18 cellular contexts compared by ENCODE assay signal in genomic region chr1:172957491-172957890, GRCh38.
DNase-seq lines count a peak whose midpoint lies in the region; ATAC-seq and TF ChIP-seq lines count a peak whose summit lies in the region.
"Had no signal": no experiment of that assay in that cellular context is flagged by ENCODE, and none has a peak within 500 bp of the region (broad histone marks: within the 10 kb centered on the region; RNA-seq: fewer than 3 reads in every experiment).

No MANE protein-coding gene starts in this region.

- H3K36me3 ChIP-seq in SK-N-SH (replicated peaks in 1 of 2; ENCODE audit: control insufficient read depth in 1 of 2, insufficient read depth in 2 of 2, low read length in 1 of 2) (no peaks in the 10 kb centered on the region), A673 (ENCODE audit: insufficient read depth, low read length, poor library complexity, severe bottlenecking) (no peaks in the 10 kb centered on the region)

- H3K9me2 ChIP-seq in SK-N-SH: no peaks in the 10 kb centered on the region

- POLR2A ChIA-PET in SK-N-SH (lab: Yijun Ruan, JAX) (no interaction called here), A673 (lab: Charles Lee; ENCODE audit: low non-redundant PET) (no interaction called here)

- no peak overlapping the region for H3K4me3 ChIP-seq in SK-N-SH (ENCODE audit: low read depth in 2 of 2, low read length in 1 of 2)
- no peak overlapping the region for H3K4me3 ChIP-seq in A673 (ENCODE audit: low read depth, low read length, poor library complexity, severe bottlenecking)
- H3K4me3 ChIP-seq: GM23248 had no signal

- peaks cover 12% of the 10 kb centered on the region for H3F3A ChIP-seq in SK-N-SH (replicated peaks; ENCODE audit: insufficient read depth)

- ATAC-seq in SK-N-SH treated with all-trans-retinoic acid at 6 μM for 48 hours: no peak
- no peak for ATAC-seq in GM18909 (IDR thresholded peaks at IDR 0.05; ENCODE audit: poor library complexity, unreplicated experiment)

- no peaks in the 10 kb centered on the region for H3K79me2 ChIP-seq in SK-N-SH (ENCODE audit: insufficient read depth)

- no TSS peak for BruUV-seq in A673 (replicated peaks; lab: Mats Ljungman, UMichigan)

- H3K27me3 ChIP-seq in SK-N-SH (ENCODE audit: insufficient read depth): no peaks in the 10 kb centered on the region
- H3K27me3 ChIP-seq in A673 (replicated peaks; ENCODE audit: insufficient read depth, low read depth, low read length, poor library complexity): no peaks in the 10 kb centered on the region

- intact Hi-C loops in A673 (cut with micrococcal nuclease; ENCODE audit: unreplicated experiment): loop anchor here (2.0 kb wide), 1 partner anchor 131 kb away; no protein-coding TSS in a partner anchor

- TF ChIP-seq RAD21 in SK-N-SH (IDR thresholded peaks at IDR 0.05; ENCODE audit: low read length): no peak

- H3K9me3 ChIP-seq in SK-N-SH (no peaks in the 10 kb centered on the region), A673 (ENCODE audit: low read depth, low read length, poor library complexity, severe bottlenecking) (no peaks in the 10 kb centered on the region)

- no peak overlapping the region for H3K9ac ChIP-seq in SK-N-SH
- H3K9ac ChIP-seq: GM23248 had no signal

- TF ChIP-seq EP300 in SK-N-SH (IDR thresholded peaks at IDR 0.05; ENCODE audit: borderline replicate concordance in 1 of 2, low read depth in 1 of 2, low read length in 1 of 2): no peak

- H4K20me1 ChIP-seq in SK-N-SH (ENCODE audit: insufficient read depth): no peaks in the 10 kb centered on the region

- H3K27ac ChIP-seq in SK-N-SH (ENCODE audit: low read depth in 2 of 2, low read length in 1 of 2) (peak overlapping the region in 1 of 2 experiments; percentile 88; a peak in 1 of 4 replicates), A673 (ENCODE audit: low read depth, low read length, poor library complexity, severe bottlenecking) (no peak overlapping the region)
- H3K27ac ChIP-seq: 22Rv1, GM23248 had no signal

- CTCF ChIA-PET in SK-N-SH (lab: Yijun Ruan, JAX): no interaction called here
- CTCF ChIA-PET in A673 (lab: Charles Lee): no interaction called here

- no peak overlapping the region for H2AFZ ChIP-seq in SK-N-SH (ENCODE audit: low read depth)
- H2AFZ ChIP-seq: GM23248 had no signal

- DNase-seq in SK-N-SH (no peak), A673 (ENCODE audit: low spot score) (peak; percentile 72), M059J (ENCODE audit: low read depth) (peak; percentile 72), ureter (ENCODE audit: low spot score) (no peak)
- DNase-seq: ACHN; AML-193; C1 segment of cervical spinal cord; Calu3; CD4-positive, alpha-beta memory T cell; COR-L47; DMS153; DND-41; GM23248; H7; HCEC 1CT had no signal

- no peak overlapping the region for H3K4me2 ChIP-seq in SK-N-SH

- peaks cover 7 to 44% of the 10 kb centered on the region in 2 experiments; a peak in 3 of 4 replicates for H3K4me1 ChIP-seq in SK-N-SH (ENCODE audit: control insufficient read depth in 1 of 2, insufficient read depth in 2 of 2, low read depth in 1 of 2, low read length in 1 of 2)
- peaks cover 53% of the 10 kb centered on the region for H3K4me1 ChIP-seq in A673 (ENCODE audit: insufficient read depth, low read length, poor library complexity, severe bottlenecking)

- TF ChIP-seq CTCF in SK-N-SH (IDR thresholded peaks at IDR 0.05): no peak
- TF ChIP-seq CTCF in A673 (conservative IDR thresholded peaks at IDR 0.05; ENCODE audit: low read depth, low read length): no peak

TF ChIP-seq in SK-N-SH treated with all-trans-retinoic acid at 6 μM for 48 hours, 23 proteins besides CTCF, POLR2A, EP300 and RAD21:
- TF ChIP-seq BACH2 (CRISPR knock-in tag; IDR thresholded peaks at IDR 0.05; ENCODE audit: borderline replicate concordance) (no peak), TSHZ2 (CRISPR knock-in tag; IDR thresholded peaks at IDR 0.05) (no peak), ZNF565 (CRISPR knock-in tag; conservative IDR thresholded peaks at IDR 0.05; ENCODE audit: low read depth) (no peak), ZNF8 (CRISPR knock-in tag; IDR thresholded peaks at IDR 0.05) (no peak), CSDC2 (CRISPR knock-in tag; IDR thresholded peaks at IDR 0.05) (no peak), TOX (CRISPR knock-in tag; IDR thresholded peaks at IDR 0.05; ENCODE audit: borderline replicate concordance) (0 out of 2 replicates have a peak, but pooled peaks have one; percentile 1), CSRNP3 (CRISPR knock-in tag; IDR thresholded peaks at IDR 0.05) (no peak)
TF ChIP-seq in SK-N-SH treated with all-trans-retinoic acid at 6 μM for 48 hours: peak in this region for 1.

TF ChIP-seq in SK-N-SH, 30 proteins besides CTCF, POLR2A, EP300 and RAD21:
- TF ChIP-seq FOSL2 (IDR thresholded peaks at IDR 0.05; ENCODE audit: borderline replicate concordance, low read depth) (no peak), USF1 (IDR thresholded peaks at IDR 0.05; ENCODE audit: borderline replicate concordance, low read depth) (no peak), FOXJ3 (CRISPR knock-in tag; IDR thresholded peaks at IDR 0.05) (no peak), GATA2 (CRISPR knock-in tag; IDR thresholded peaks at IDR 0.05) (no peak), NRF1 (IDR thresholded peaks at IDR 0.05; ENCODE audit: low read depth, low read length) (no peak), RFX5 (IDR thresholded peaks at IDR 0.05; ENCODE audit: low read length) (no peak), CHD2 (IDR thresholded peaks at IDR 0.05; ENCODE audit: low read length, partially characterized antibody) (no peak), TCF12 (IDR thresholded peaks at IDR 0.05) (no peak), PBX3 (IDR thresholded peaks at IDR 0.05) (no peak), EZH2phosphoT487 (IDR thresholded peaks at IDR 0.05; ENCODE audit: borderline replicate concordance, low read depth) (no peak), SIN3A (IDR thresholded peaks at IDR 0.05; ENCODE audit: borderline replicate concordance, low read depth, low read length) (no peak), MEF2A (IDR thresholded peaks at IDR 0.05; ENCODE audit: borderline replicate concordance, low read depth) (no peak), YY1 (IDR thresholded peaks at IDR 0.05; ENCODE audit: low read depth) (no peak), MAX (IDR thresholded peaks at IDR 0.05; ENCODE audit: low read depth) (no peak), ELF1 (IDR thresholded peaks at IDR 0.05) (no peak), TEAD4 (IDR thresholded peaks at IDR 0.05; ENCODE audit: borderline replicate concordance, insufficient read depth) (no peak), NFIC (IDR thresholded peaks at IDR 0.05; ENCODE audit: borderline replicate concordance) (no peak), REST (IDR thresholded peaks at IDR 0.05; ENCODE audit: low read depth, low read length) (no peak), MXI1 (IDR thresholded peaks at IDR 0.05; ENCODE audit: low read depth, low read length) (no peak), USF2 (IDR thresholded peaks at IDR 0.05; ENCODE audit: borderline replicate concordance, low read depth, low read length) (no peak)

Comparison
In these comparisons a context has a peak if more than half of its experiments do, and no peak if none do; other contexts are left out.
1. DNase-seq: peak in A673 (single experiment) and M059J (single experiment); none in SK-N-SH (single experiment) and ureter (single experiment).